In genomic region chr11:68213135-68213515, GRCh38 we compare ENCODE assay signal across 8 cellular contexts. TPM values are rescaled to one million over a fixed set of nuclear protein-coding genes. Genes with fewer than 3 reads are reported as not detected.
DNase-seq lines count a peak whose midpoint lies in the region; ATAC-seq and TF ChIP-seq lines count a peak whose summit lies in the region.

TSS of gene KMT5B (minus strand) at chr11:68213296. CDS start at chr11:68190076, 23,220 bp downstream.

- H3K9ac ChIP-seq in DND-41 (ENCODE audit: low read depth, low read length) (peak within 1 kb of the TSS; percentile 82), OCI-LY3 (ENCODE audit: low read length) (peak within 1 kb of the TSS; percentile 89)

- CTCF ChIA-PET in HEK293T (lab: Yijun Ruan, JAX) = no interaction called here

- intact Hi-C loops in left cardiac atrium (cut with DNase I) = no loop called here
- intact Hi-C loops in psoas muscle (cut with DNase I) = no loop called here

- peak within 1 kb of the TSS; percentile 98 for H3K4me2 ChIP-seq in DND-41 (ENCODE audit: insufficient read depth, low read length)
- H3K4me2 ChIP-seq in OCI-LY3 (ENCODE audit: low read length) = peak within 1 kb of the TSS; percentile 88

- peaks cover 41% of the 10 kb centered on the region for H3K4me1 ChIP-seq in DND-41 (ENCODE audit: insufficient read depth, low read length)
- H3K4me1 ChIP-seq in OCI-LY3 (ENCODE audit: low read length) = peaks cover 20% of the 10 kb centered on the region
- peaks cover 59% of the 10 kb centered on the region for H3K4me1 ChIP-seq in psoas muscle

- WGBS in psoas muscle, 3 donors = 1% methylated on average over 23 to 60 of the region's 60 CpGs

- H3K27ac ChIP-seq in DND-41 (ENCODE audit: low read length) = peak within 1 kb of the TSS; percentile 91
- H3K27ac ChIP-seq in OCI-LY3 (ENCODE audit: low read length) = peak within 1 kb of the TSS; percentile 73
- H3K27ac ChIP-seq in psoas muscle = peak within 1 kb of the TSS; percentile 96

- DNase-seq in DND-41 (no peak), HEK293T (ENCODE audit: extremely low spot score) (peak; percentile 36), left cardiac atrium (peak; percentile 60), psoas muscle (peak in 1 of 2 donors; percentile 74), NOMO-1 treated with DMSO at 0.1 percent for 48 hours (lab: John Stamatoyannopoulos, UW; ENCODE audit: unreplicated experiment) (no peak), medulla oblongata (ENCODE audit: extremely low spot score) (no peak)
- no peak for DNase-seq in activated naive CD8-positive, alpha-beta T cell treated with anti-CD3 and anti-CD28 coated beads, Interleukin-2, amount 10 ng/mL, durations not matched to agents 7 days and 5 days

- H3K36me3 ChIP-seq in DND-41 (ENCODE audit: insufficient read depth, low read length) (no peaks in the 10 kb centered on the region; the same call in 1 of the 2 replicates), OCI-LY3 (replicated peaks; ENCODE audit: low read depth, low read length) (no peaks in the 10 kb centered on the region), psoas muscle (ENCODE audit: insufficient read depth in 1 of 2, low read depth in 1 of 2) (no peaks in the 10 kb centered on the region)

- peaks cover 46% of the 10 kb centered on the region for H3K79me2 ChIP-seq in DND-41 (ENCODE audit: insufficient read depth, low read length)
- H3K79me2 ChIP-seq in OCI-LY3 (ENCODE audit: low read length) = peaks cover 46% of the 10 kb centered on the region

- H3K4me3 ChIP-seq in DND-41 (ENCODE audit: low read depth in 1 of 2, low read length in 2 of 2) = peak within 1 kb of the TSS; percentile 89 to 95
- H3K4me3 ChIP-seq in OCI-LY3 (ENCODE audit: low read length) = peak within 1 kb of the TSS; percentile 84
- peak within 1 kb of the TSS; percentile 92 for H3K4me3 ChIP-seq in psoas muscle

- no peaks in the 10 kb centered on the region for H3K27me3 ChIP-seq in DND-41 (ENCODE audit: insufficient read depth, low read length, poor library complexity)
- peaks cover 9% of the 10 kb centered on the region; the same call in 1 of the 2 replicates for H3K27me3 ChIP-seq in OCI-LY3 (ENCODE audit: low read depth, low read length)
- no peaks in the 10 kb centered on the region for H3K27me3 ChIP-seq in psoas muscle (ENCODE audit: insufficient read depth in 3 of 3, low read length in 2 of 3)

- peaks cover 31% of the 10 kb centered on the region for H3K4me1 Mint-ChIP-seq in activated naive CD8-positive, alpha-beta T cell treated with anti-CD3 and anti-CD28 coated beads, Interleukin-2, amount 10 ng/mL, durations not matched to agents 7 days and 5 days

- H3K9me3 ChIP-seq in DND-41 (ENCODE audit: insufficient read depth, low read length, severe bottlenecking) (no peaks in the 10 kb centered on the region), OCI-LY3 (ENCODE audit: insufficient read depth, low read length) (no peaks in the 10 kb centered on the region), psoas muscle (no peaks in the 10 kb centered on the region)

- peak within 1 kb of the TSS; percentile 83 for H3K27ac Mint-ChIP-seq in activated naive CD8-positive, alpha-beta T cell treated with anti-CD3 and anti-CD28 coated beads, Interleukin-2, amount 10 ng/mL, durations not matched to agents 7 days and 5 days

- peaks cover 26% of the 10 kb centered on the region for H3K27me3 Mint-ChIP-seq in activated naive CD8-positive, alpha-beta T cell treated with anti-CD3 and anti-CD28 coated beads, Interleukin-2, amount 10 ng/mL, durations not matched to agents 7 days and 5 days

- peak within 1 kb of the TSS; percentile 88 for H3K4me3 Mint-ChIP-seq in activated naive CD8-positive, alpha-beta T cell treated with anti-CD3 and anti-CD28 coated beads, Interleukin-2, amount 10 ng/mL, durations not matched to agents 7 days and 5 days

- POLR2A ChIA-PET in HEK293T (lab: Yijun Ruan, JAX) = interaction anchor here (1.0 kb wide), 1 partner anchor 105 kb away, joined by 3 read pairs; no protein-coding TSS in a partner anchor
- POLR2A ChIA-PET in activated naive CD8-positive, alpha-beta T cell treated with anti-CD3 and anti-CD28 coated beads, Interleukin-2, amount 10 ng/mL, durations not matched to agents 7 days and 5 days (lab: Charles Lee) = no interaction called here

- peaks cover 2% of the 10 kb centered on the region for H3K36me3 Mint-ChIP-seq in activated naive CD8-positive, alpha-beta T cell treated with anti-CD3 and anti-CD28 coated beads, Interleukin-2, amount 10 ng/mL, durations not matched to agents 7 days and 5 days

- H2AFZ ChIP-seq in DND-41 (ENCODE audit: low read depth, low read length) (peak within 1 kb of the TSS; percentile 96), OCI-LY3 (ENCODE audit: low read depth, low read length) (peak within 1 kb of the TSS; percentile 75)

- TF ChIP-seq CTCF in DND-41 (IDR thresholded peaks at IDR 0.05; ENCODE audit: borderline replicate concordance, extremely low read depth, low read length, poor library complexity, severe bottlenecking) = no peak
- TF ChIP-seq CTCF in OCI-LY3 (IDR thresholded peaks at IDR 0.05; ENCODE audit: low read depth, low read length) = no peak
- no peak for TF ChIP-seq CTCF in psoas muscle (IDR thresholded peaks at IDR 0.05)

- H4K20me1 ChIP-seq in DND-41 (ENCODE audit: insufficient read depth, low read length) (peaks cover 30% of the 10 kb centered on the region), OCI-LY3 (ENCODE audit: insufficient read depth, low read length) (peaks cover 43% of the 10 kb centered on the region)

- no peaks in the 10 kb centered on the region for H3K9me3 Mint-ChIP-seq in activated naive CD8-positive, alpha-beta T cell treated with anti-CD3 and anti-CD28 coated beads, Interleukin-2, amount 10 ng/mL, durations not matched to agents 7 days and 5 days

- ATAC-seq in DND-41 (ENCODE audit: insufficient read depth, low read depth) = no peak
- peak; percentile 6 for ATAC-seq in activated naive CD8-positive, alpha-beta T cell treated with anti-CD3 and anti-CD28 coated beads, Interleukin-2, amount 10 ng/mL, durations not matched to agents 7 days and 5 days (ENCODE audit: low read depth)
- ATAC-seq in left cardiac atrium = no peak
- no peak for ATAC-seq in psoas muscle

TF ChIP-seq in HEK293T, 16 proteins besides CTCF, POLR2A, EP300 and RAD21:
- TF ChIP-seq ZNF384 (IDR thresholded peaks at IDR 0.05) = no peak
- TF ChIP-seq L3MBTL2 (conservative IDR thresholded peaks at IDR 0.05) = no peak
- TF ChIP-seq ELF4 (IDR thresholded peaks at IDR 0.05) = no peak
- no peak for TF ChIP-seq SP1 (IDR thresholded peaks at IDR 0.05)
- TF ChIP-seq LEF1 (IDR thresholded peaks at IDR 0.05; ENCODE audit: borderline replicate concordance) = no peak
- no peak for TF ChIP-seq FOXA1 (IDR thresholded peaks at IDR 0.05)
- TF ChIP-seq FOXM1 (IDR thresholded peaks at IDR 0.05; ENCODE audit: borderline replicate concordance) = no peak
- TF ChIP-seq CTBP1 (IDR thresholded peaks at IDR 0.05; ENCODE audit: borderline replicate concordance) = no peak
TF ChIP-seq in HEK293T: peak in this region for 0.

RNA-seq across cellular contexts. Expression of gene KMT5B, which starts in this region (rescaled TPM):
- total RNA-seq in activated naive CD8-positive, alpha-beta T cell treated with anti-CD3 and anti-CD28 coated beads, Interleukin-2, amount 10 ng/mL, durations not matched to agents 7 days and 5 days = 10 to 100 TPM; 29.2 to 32.2 TPM
- total RNA-seq in left cardiac atrium (10 to 100 TPM; 28.8 to 29.8 TPM), psoas muscle (10 to 100 TPM; 17.9 to 27.6 (median 26.1) TPM)
- polyA plus RNA-seq in psoas muscle = 10 to 100 TPM in 2 of 3 donors, 1 to 10 TPM in 1; 9.8 to 18.1 (median 11.7) TPM

Comparison
In these comparisons a context has a peak if more than half of its experiments do, and no peak if none do; other contexts are left out.
1. DNase-seq: peak in HEK293T (single experiment) and left cardiac atrium (single experiment); none in DND-41 (single experiment), activated naive CD8-positive, alpha-beta T cell treated with anti-CD3 and anti-CD28 coated beads, Interleukin-2, amount 10 ng/mL, durations not matched to agents 7 days and 5 days (single experiment), NOMO-1 treated with DMSO at 0.1 percent for 48 hours (single experiment) and medulla oblongata (single experiment).
2. Peak in every context shown above with its lines, with median percentiles within 50 percentile points of each other: H3K27ac ChIP-seq and H3K4me3 ChIP-seq.